ENCODE assay signal across 9 cellular contexts in the genomic region with DNA sequence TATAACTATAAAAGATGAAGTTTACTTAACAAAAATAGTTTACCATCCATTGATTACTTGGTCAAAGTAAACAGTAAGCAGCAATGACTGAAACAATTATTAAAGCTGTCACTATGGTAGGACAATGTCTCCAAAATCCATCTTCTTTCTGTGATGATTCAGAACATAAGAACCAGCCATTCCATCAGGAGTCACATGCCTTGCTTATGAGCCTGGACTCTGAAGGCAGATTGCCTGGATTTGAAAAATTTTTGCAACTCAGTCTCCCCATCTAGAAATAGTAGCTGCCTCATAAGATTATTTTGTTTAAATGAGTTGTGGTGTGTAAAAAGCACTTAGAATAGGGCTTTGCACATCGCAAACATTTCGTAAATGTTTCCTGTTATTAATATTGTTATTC.
DNase-seq lines count a peak whose midpoint lies in the region; ATAC-seq and TF ChIP-seq lines count a peak whose summit lies in the region.
"Had no signal": no experiment of that assay in that cellular context is flagged by ENCODE, and none has a peak within 500 bp of the region (broad histone marks: within the 10 kb centered on the region; RNA-seq: fewer than 3 reads in every experiment).

No MANE protein-coding gene starts in this region.

- peaks cover 0 to 32% (median 13%) of the 10 kb centered on the region in 4 donors for H3K4me1 ChIP-seq in tibial artery

- H3K27me3 ChIP-seq in WERI-Rb-1 (ENCODE audit: insufficient read depth, low read depth, severe bottlenecking) (no peaks in the 10 kb centered on the region), tibial artery (no peaks in the 10 kb centered on the region)

- H3K9me3 ChIP-seq in WERI-Rb-1 (ENCODE audit: severe bottlenecking) = no peaks in the 10 kb centered on the region
- H3K9me3 ChIP-seq in tibial artery = no peaks in the 10 kb centered on the region

- H3K36me3 ChIP-seq in WERI-Rb-1 (peaks cover 31% of the 10 kb centered on the region), tibial artery (no peaks in the 10 kb centered on the region)

- DNase-seq in EL = peak; percentile 28
- no peak for DNase-seq in WERI-Rb-1
- DNase-seq in fibroblast of pulmonary artery (ENCODE audit: low read depth) = peak; percentile 18
- DNase-seq in tibial artery = no peak
- no peak for DNase-seq in activated naive CD4-positive, alpha-beta T cell treated with anti-CD3 and anti-CD28 coated beads, Interleukin-2, amount 50 U/mL, for 72 hours (ENCODE audit: low spot score in 2 of 2)
- DNase-seq in NCI-H82 (lab: John Stamatoyannopoulos, UW) = no peak
- DNase-seq in epidermal melanocyte (ENCODE audit: insufficient read length, low spot score) = no peak

- no peak overlapping the region for H3K4me3 ChIP-seq in WERI-Rb-1 (ENCODE audit: low read depth, low read length)
- H3K4me3 ChIP-seq in fibroblast of pulmonary artery (replicated peaks; ENCODE audit: low read depth, low read length) = no peak overlapping the region
- H3K4me3 ChIP-seq in tibial artery = no peak overlapping the region
- H3K4me3 ChIP-seq: GM23338 had no signal

- H3K9me3 Mint-ChIP-seq in activated naive CD4-positive, alpha-beta T cell treated with anti-CD3 and anti-CD28 coated beads, Interleukin-2, amount 50 U/mL, for 72 hours = no peaks in the 10 kb centered on the region
- H3K9me3 Mint-ChIP-seq: CD4-positive, CD25-positive, alpha-beta regulatory T cell; GM23338 had no signal

- ATAC-seq in activated naive CD4-positive, alpha-beta T cell treated with anti-CD3 and anti-CD28 coated beads, Interleukin-2, amount 50 U/mL, for 72 hours = no peak

- H3K27ac Mint-ChIP-seq in activated naive CD4-positive, alpha-beta T cell treated with anti-CD3 and anti-CD28 coated beads, Interleukin-2, amount 50 U/mL, for 72 hours = no peak overlapping the region
- H3K27ac Mint-ChIP-seq: CD4-positive, CD25-positive, alpha-beta regulatory T cell; GM23338 had no signal

- H3K36me3 Mint-ChIP-seq in activated naive CD4-positive, alpha-beta T cell treated with anti-CD3 and anti-CD28 coated beads, Interleukin-2, amount 50 U/mL, for 72 hours = no peaks in the 10 kb centered on the region
- H3K36me3 Mint-ChIP-seq: CD4-positive, CD25-positive, alpha-beta regulatory T cell had no signal

- no peak for TF ChIP-seq CTCF in WERI-Rb-1 (IDR thresholded peaks at IDR 0.05; ENCODE audit: low read depth, low read length)
- TF ChIP-seq CTCF in fibroblast of pulmonary artery (IDR thresholded peaks at IDR 0.05; ENCODE audit: low read length, missing control alignments) = no peak
- no peak for TF ChIP-seq CTCF in tibial artery (IDR thresholded peaks at IDR 0.05)

- intact Hi-C loops in tibial artery (cut with DNase I; ENCODE audit: low total_unique reads) = no loop called here

- H3K27ac ChIP-seq in WERI-Rb-1 (peak overlapping the region; percentile 96), tibial artery (peak overlapping the region; percentile 37 to 45)

Comparison
In these comparisons a context has a peak if more than half of its experiments do, and no peak if none do; other contexts are left out.
1. DNase-seq: peak in EL (single experiment) and fibroblast of pulmonary artery (single experiment); none in WERI-Rb-1 (single experiment), tibial artery (0 of 2), activated naive CD4-positive, alpha-beta T cell treated with anti-CD3 and anti-CD28 coated beads, Interleukin-2, amount 50 U/mL, for 72 hours (0 of 2), NCI-H82 (single experiment) and epidermal melanocyte (single experiment).